In genomic region chr3:69058947-69059224, GRCh38 we compare ENCODE assay signal across 17 cellular contexts. TPM values are rescaled to one million over a fixed set of nuclear protein-coding genes. Genes with fewer than 3 reads are reported as not detected.
DNase-seq lines count a peak whose midpoint lies in the region; ATAC-seq and TF ChIP-seq lines count a peak whose summit lies in the region.
"Had no signal": no experiment of that assay in that cellular context is flagged by ENCODE, and none has a peak within 500 bp of the region (broad histone marks: within the 10 kb centered on the region; RNA-seq: fewer than 3 reads in every experiment).

No MANE protein-coding gene starts in this region.

- no peaks in the 10 kb centered on the region for H3K79me2 ChIP-seq in GM23248 (ENCODE audit: insufficient read depth)

- H3K9me3 ChIP-seq in breast epithelium (no peaks in the 10 kb centered on the region), Peyer's patch (no peaks in the 10 kb centered on the region), upper lobe of right lung (no peaks in the 10 kb centered on the region), GM23248 (ENCODE audit: low read depth) (no peaks in the 10 kb centered on the region), suprapubic skin (no peaks in the 10 kb centered on the region)
- no peaks in the 10 kb centered on the region for H3K9me3 ChIP-seq in effector memory CD4-positive, alpha-beta T cell (ENCODE audit: control insufficient read depth, low read length)

- no peak overlapping the region for H3K9ac ChIP-seq in GM23248

- H3K36me3 ChIP-seq in breast epithelium (peaks cover 5% of the 10 kb centered on the region), Peyer's patch (peaks cover 0 to 66% (median 0%) of the 10 kb centered on the region in 3 donors), upper lobe of right lung (peaks cover 81% of the 10 kb centered on the region), GM23248 (ENCODE audit: low read depth) (peaks cover 69% of the 10 kb centered on the region), suprapubic skin (peaks cover 77% of the 10 kb centered on the region)
- peaks cover 30% of the 10 kb centered on the region for H3K36me3 ChIP-seq in effector memory CD4-positive, alpha-beta T cell (ENCODE audit: control insufficient read depth, insufficient read depth, low read length)

- intact Hi-C loops in MCF 10A (cut with micrococcal nuclease): no loop called here
- intact Hi-C loops in breast epithelium (cut with DNase I; ENCODE audit: low total_unique reads): no loop called here
- intact Hi-C loops in upper lobe of right lung (cut with DNase I): no loop called here

- H3K27ac Mint-ChIP-seq in MCF 10A (ENCODE audit: low read depth, unreplicated experiment): peak overlapping the region; percentile 9
- H3K27ac Mint-ChIP-seq: nephron had no signal

- no peak for TF ChIP-seq EP300 in suprapubic skin (IDR thresholded peaks at IDR 0.05)

- H3K4me3 ChIP-seq in breast epithelium: no peak overlapping the region
- no peak overlapping the region for H3K4me3 ChIP-seq in Peyer's patch
- no peak overlapping the region for H3K4me3 ChIP-seq in effector memory CD4-positive, alpha-beta T cell (ENCODE audit: insufficient read depth, low read depth, low read length, poor library complexity, severe bottlenecking)
- no peak overlapping the region for H3K4me3 ChIP-seq in upper lobe of right lung
- no peak overlapping the region for H3K4me3 ChIP-seq in GM23248
- H3K4me3 ChIP-seq in suprapubic skin: no peak overlapping the region
- H3K4me3 ChIP-seq: cardiac muscle cell had no signal

- H3K27me3 ChIP-seq in breast epithelium (no peaks in the 10 kb centered on the region), Peyer's patch (no peaks in the 10 kb centered on the region), upper lobe of right lung (no peaks in the 10 kb centered on the region), GM23248 (replicated peaks; ENCODE audit: insufficient read depth) (no peaks in the 10 kb centered on the region), suprapubic skin (no peaks in the 10 kb centered on the region)
- H3K27me3 ChIP-seq in effector memory CD4-positive, alpha-beta T cell (replicated peaks; ENCODE audit: control insufficient read depth, insufficient read depth, low read length, poor library complexity, severe bottlenecking): no peaks in the 10 kb centered on the region
- H3K27me3 ChIP-seq: cardiac muscle cell had no signal

- H2AFZ ChIP-seq in GM23248: no peak overlapping the region

- no peak overlapping the region for H3K4me3 Mint-ChIP-seq in MCF 10A (ENCODE audit: unreplicated experiment)
- H3K4me3 Mint-ChIP-seq: nephron had no signal

- H3K4me1 ChIP-seq in breast epithelium (no peaks in the 10 kb centered on the region), Peyer's patch (no peaks in the 10 kb centered on the region), upper lobe of right lung (no peaks in the 10 kb centered on the region), GM23248 (ENCODE audit: insufficient read depth) (no peaks in the 10 kb centered on the region), suprapubic skin (no peaks in the 10 kb centered on the region)
- peaks cover 12% of the 10 kb centered on the region for H3K4me1 ChIP-seq in effector memory CD4-positive, alpha-beta T cell (ENCODE audit: control insufficient read depth, insufficient read depth, low read length, poor library complexity, severe bottlenecking)

- no peak for ATAC-seq in upper lobe of right lung
- ATAC-seq: right cardiac atrium had no signal

- H3F3A ChIP-seq in GM23248 (ENCODE audit: insufficient read depth): peaks cover 10% of the 10 kb centered on the region

- WGBS in GM23248 (ENCODE audit: low coverage in 1 of 2, low lambda C conversion rate in 2 of 2, missing lambda C conversion rate in 2 of 2), 2 experiments: 94 to 96% methylated on average over 2 of the region's 2 CpGs
- WGBS in suprapubic skin: 92% methylated on average over 2 of the region's 2 CpGs

- no TSS peak for BruUV-seq in MCF 10A (replicated peaks; lab: Mats Ljungman, UMichigan)

- in situ Hi-C loops in GM23248 (cut with MboI): no loop called here

- no peak overlapping the region for H3K4me2 ChIP-seq in GM23248 (ENCODE audit: unreplicated experiment)

- H3K27me3 Mint-ChIP-seq in MCF 10A (ENCODE audit: insufficient read depth, unreplicated experiment): no peaks in the 10 kb centered on the region

- no peak overlapping the region for H3K27ac ChIP-seq in breast epithelium
- peak overlapping the region; percentile 37 to 65 (median 54) for H3K27ac ChIP-seq in Peyer's patch
- H3K27ac ChIP-seq in effector memory CD4-positive, alpha-beta T cell (ENCODE audit: insufficient read depth, low read length, poor library complexity, severe bottlenecking): peak overlapping the region; percentile 64
- H3K27ac ChIP-seq in upper lobe of right lung: peak overlapping the region; percentile 59
- no peak overlapping the region for H3K27ac ChIP-seq in GM23248
- H3K27ac ChIP-seq in suprapubic skin: no peak overlapping the region
- H3K27ac ChIP-seq: cardiac muscle cell had no signal

- DNase-seq in MCF 10A (ENCODE audit: unreplicated experiment) (no peak), breast epithelium (ENCODE audit: low spot score in 2 of 2) (no peak), Peyer's patch (no peak), upper lobe of right lung (no peak), GM23248 (no peak), suprapubic skin (ENCODE audit: low spot score in 2 of 2) (no peak)
- no peak for DNase-seq in effector memory CD4-positive, alpha-beta T cell
- no peak for DNase-seq in NK-92 treated with Interleukin-12 subunit alpha and Interleukin-12 subunit beta, amount 100 ng/mL, for 24 hours (lab: John Stamatoyannopoulos, UW)
- DNase-seq: activated CD4-positive, alpha-beta T cell treated with anti-CD3 and anti-CD28 coated beads for 1 hour; activated gamma-delta T cell treated with Interleukin-2 at 50 U/mL for 16 hours; foreskin fibroblast; NCI-H2029 treated with DMSO at 0.1 percent for 48 hours; NCI-H526 treated with DMSO at 0.1 percent for 48 hours; right cardiac atrium; stimulated activated CD8-positive, alpha-beta memory T cell treated with anti-CD3 and anti-CD28 coated beads, Interleukin-4, amount 100 ng/mL, for 48 hours had no signal

- POLR2A ChIA-PET in MCF 10A (lab: Yijun Ruan, JAX): no interaction called here

- TF ChIP-seq POLR2A in breast epithelium (IDR thresholded peaks at IDR 0.05): no peak
- no peak for TF ChIP-seq POLR2A in Peyer's patch (IDR thresholded peaks at IDR 0.05)
- TF ChIP-seq POLR2A in suprapubic skin (IDR thresholded peaks at IDR 0.05): no peak

- no peaks in the 10 kb centered on the region for H3K9me3 Mint-ChIP-seq in MCF 10A (ENCODE audit: unreplicated experiment)
- H3K9me3 Mint-ChIP-seq: nephron had no signal

- CTCF ChIA-PET in MCF 10A (lab: Yijun Ruan, JAX): no interaction called here

- no peak for TF ChIP-seq CTCF in MCF 10A (IDR thresholded peaks at IDR 0.05; ENCODE audit: unreplicated experiment)
- no peak for TF ChIP-seq CTCF in breast epithelium (IDR thresholded peaks at IDR 0.05)
- no peak for TF ChIP-seq CTCF in Peyer's patch (IDR thresholded peaks at IDR 0.05)
- no peak for TF ChIP-seq CTCF in upper lobe of right lung (IDR thresholded peaks at IDR 0.05)
- no peak for TF ChIP-seq CTCF in suprapubic skin (IDR thresholded peaks at IDR 0.05)

- no peaks in the 10 kb centered on the region for H4K20me1 ChIP-seq in GM23248 (ENCODE audit: insufficient read depth)

- peaks cover 62% of the 10 kb centered on the region for H3K36me3 Mint-ChIP-seq in MCF 10A (ENCODE audit: insufficient read depth, unreplicated experiment)

- no peaks in the 10 kb centered on the region for H3K9me2 ChIP-seq in GM23248 (ENCODE audit: insufficient read depth)

- no peaks in the 10 kb centered on the region for H3K4me1 Mint-ChIP-seq in MCF 10A (ENCODE audit: insufficient read depth, unreplicated experiment)
- H3K4me1 Mint-ChIP-seq: nephron had no signal

RNA-seq across cellular contexts. Expression of gene TMF1, which starts 6.8 kb away (rescaled TPM):
- total RNA-seq in MCF 10A (2022) (50.2 and 52.4 TPM in 2 replicates), breast epithelium (10 to 100 TPM; 33.4 to 61.5 (median 50.1) TPM), Peyer's patch (10 to 100 TPM; 36.8 to 49.5 (median 47.1) TPM), upper lobe of right lung (38.0 TPM), suprapubic skin (10 to 100 TPM; 19.2 to 46.3 (median 27.8) TPM)
- total RNA-seq in GM23248 (2014; rRNA removed; shearing (Covaris generic)): 27.0 and 35.2 TPM in 2 replicates
- 36.9 and 41.4 TPM in 2 replicates for polyA plus RNA-seq in GM23248 (2016; fragmentation: Nextera tagmentation; extraction: Ambion mirVana)

RNA-seq across cellular contexts. Expression of gene UBA3, which starts 21.3 kb away (rescaled TPM):
- total RNA-seq in MCF 10A (2022): 41.1 and 57.8 TPM in 2 replicates
- 10 to 100 TPM; 49.4 to 88.4 (median 69.2) TPM for total RNA-seq in breast epithelium
- total RNA-seq in Peyer's patch: 10 to 100 TPM; 28.9 to 64.5 (median 59.8) TPM
- total RNA-seq in upper lobe of right lung: 55.3 TPM
- 64.0 and 75.1 TPM in 2 replicates for total RNA-seq in GM23248 (2014; rRNA removed; shearing (Covaris generic))
- 62.1 and 65.0 TPM in 2 replicates for polyA plus RNA-seq in GM23248 (2016; fragmentation: Nextera tagmentation; extraction: Ambion mirVana)
- 10 to 100 TPM; 37.2 to 77.7 (median 48.6) TPM for total RNA-seq in suprapubic skin

RNA-seq across cellular contexts. Expression of gene ARL6IP5, which starts 25.9 kb away (rescaled TPM):
- 50.0 and 81.6 TPM in 2 replicates for total RNA-seq in MCF 10A (2022)
- total RNA-seq in breast epithelium: 100 to 1,000 TPM; 123 to 210 (median 174) TPM
- total RNA-seq in Peyer's patch: 10 to 100 TPM; 51.0 to 92.5 (median 82.4) TPM
- total RNA-seq in upper lobe of right lung: 132 TPM
- 94.0 and 98.7 TPM in 2 replicates for total RNA-seq in GM23248 (2014; rRNA removed; shearing (Covaris generic))
- polyA plus RNA-seq in GM23248 (2016; fragmentation: Nextera tagmentation; extraction: Ambion mirVana): 174 and 178 TPM in 2 replicates
- 100 to 1,000 TPM in 1 of 4 donors, 10 to 100 TPM in 3; 58.6 to 106 (median 69.0) TPM for total RNA-seq in suprapubic skin

RNA-seq across cellular contexts. Expression of gene EOGT, which starts 45.4 kb away (rescaled TPM):
- 40.9 and 41.7 TPM in 2 replicates for total RNA-seq in MCF 10A (2022)
- 10 to 100 TPM; 34.2 to 71.7 (median 58.0) TPM for total RNA-seq in breast epithelium
- total RNA-seq in Peyer's patch: 10 to 100 TPM; 11.4 to 38.0 (median 17.8) TPM
- 36.4 TPM for total RNA-seq in upper lobe of right lung
- total RNA-seq in GM23248 (2014; rRNA removed; shearing (Covaris generic)): 42.4 and 47.7 TPM in 2 replicates
- polyA plus RNA-seq in GM23248 (2016; fragmentation: Nextera tagmentation; extraction: Ambion mirVana): 29.3 and 31.6 TPM in 2 replicates
- 10 to 100 TPM; 15.3 to 27.8 (median 20.9) TPM for total RNA-seq in suprapubic skin

Comparison
In these comparisons a context has a peak if more than half of its experiments do, and no peak if none do; other contexts are left out.
1. H3K27ac ChIP-seq: peak in Peyer's patch (4 of 4), effector memory CD4-positive, alpha-beta T cell (single experiment) and upper lobe of right lung (single experiment); none in breast epithelium (0 of 2), GM23248 (single experiment) and suprapubic skin (single experiment).